In genomic region chr16:785563-786535, GRCh38 we compare ENCODE assay signal across 8 cellular contexts. TPM values are rescaled to one million over a fixed set of nuclear protein-coding genes. Genes with fewer than 3 reads are reported as not detected.
DNase-seq lines count a peak whose midpoint lies in the region; ATAC-seq and TF ChIP-seq lines count a peak whose summit lies in the region.

No MANE protein-coding gene starts in this region.

- peak; percentile 20 for DNase-seq in NCI-H146 (lab: John Stamatoyannopoulos, UW)
- DNase-seq in NCI-H146 treated with DMSO at 0.1 percent for 48 hours (lab: John Stamatoyannopoulos, UW; ENCODE audit: unreplicated experiment): no peak
- DNase-seq in RWPE2 (ENCODE audit: low spot score): no peak
- DNase-seq in activated naive CD4-positive, alpha-beta T cell (lab: John Stamatoyannopoulos, UW): peak; percentile 33 to 73 (median 62)
- peak; percentile 56 for DNase-seq in glomerular visceral epithelial cell (ENCODE audit: extremely low spot score)
- DNase-seq in pons (ENCODE audit: low spot score): peak; percentile 24
- peak; percentile 61 for DNase-seq in ureter (ENCODE audit: low spot score)

- peak; percentile 17; the same call in 2 of the 3 replicates for ATAC-seq in RWPE2 (ENCODE audit: low read depth)
- ATAC-seq in GM21529 (IDR thresholded peaks at IDR 0.05; ENCODE audit: unreplicated experiment): no peak

- H3K36me3 ChIP-seq in RWPE2 (ENCODE audit: low read depth): peaks cover 32% of the 10 kb centered on the region

- H3K4me3 ChIP-seq in RWPE2 (ENCODE audit: severe bottlenecking): no peak overlapping the region

- no peaks in the 10 kb centered on the region for H3K27me3 ChIP-seq in RWPE2 (ENCODE audit: insufficient read depth, poor library complexity, severe bottlenecking)

- TF ChIP-seq CTCF in RWPE2 (IDR thresholded peaks at IDR 0.05; ENCODE audit: poor library complexity, severe bottlenecking): peak; percentile 71

- no peaks in the 10 kb centered on the region for H3K4me1 ChIP-seq in RWPE2 (ENCODE audit: insufficient read depth, poor library complexity, severe bottlenecking)

- no peak overlapping the region for H3K27ac ChIP-seq in RWPE2 (ENCODE audit: poor library complexity, severe bottlenecking)

- no peaks in the 10 kb centered on the region for H3K9me3 ChIP-seq in RWPE2 (ENCODE audit: severe bottlenecking)

RNA-seq across cellular contexts. Expression of gene RPUSD1, which starts 2.3 kb away (rescaled TPM):
- 18.7 TPM for total RNA-seq in ureter

RNA-seq across cellular contexts. Expression of gene CHTF18, which starts 2.6 kb away (rescaled TPM):
- total RNA-seq in ureter: 13.3 TPM

RNA-seq across cellular contexts. Expression of gene GNG13, which starts 14.7 kb away (rescaled TPM):
- total RNA-seq in ureter: 0.52 TPM

RNA-seq across cellular contexts. Expression of gene MSLN, which starts 25.3 kb away (rescaled TPM):
- total RNA-seq in ureter: 1.4 TPM

RNA-seq across cellular contexts. Expression of gene CIAO3, which starts 45.1 kb away (rescaled TPM):
- total RNA-seq in ureter: 38.9 TPM

Comparison
In these comparisons a context has a peak if more than half of its experiments do, and no peak if none do; other contexts are left out.
1. DNase-seq: peak in NCI-H146 (single experiment), activated naive CD4-positive, alpha-beta T cell (4 of 4), glomerular visceral epithelial cell (single experiment), pons (single experiment) and ureter (single experiment); none in NCI-H146 treated with DMSO at 0.1 percent for 48 hours (single experiment) and RWPE2 (single experiment).